ENCODE assay signal across 10 cellular contexts in the genomic region with DNA sequence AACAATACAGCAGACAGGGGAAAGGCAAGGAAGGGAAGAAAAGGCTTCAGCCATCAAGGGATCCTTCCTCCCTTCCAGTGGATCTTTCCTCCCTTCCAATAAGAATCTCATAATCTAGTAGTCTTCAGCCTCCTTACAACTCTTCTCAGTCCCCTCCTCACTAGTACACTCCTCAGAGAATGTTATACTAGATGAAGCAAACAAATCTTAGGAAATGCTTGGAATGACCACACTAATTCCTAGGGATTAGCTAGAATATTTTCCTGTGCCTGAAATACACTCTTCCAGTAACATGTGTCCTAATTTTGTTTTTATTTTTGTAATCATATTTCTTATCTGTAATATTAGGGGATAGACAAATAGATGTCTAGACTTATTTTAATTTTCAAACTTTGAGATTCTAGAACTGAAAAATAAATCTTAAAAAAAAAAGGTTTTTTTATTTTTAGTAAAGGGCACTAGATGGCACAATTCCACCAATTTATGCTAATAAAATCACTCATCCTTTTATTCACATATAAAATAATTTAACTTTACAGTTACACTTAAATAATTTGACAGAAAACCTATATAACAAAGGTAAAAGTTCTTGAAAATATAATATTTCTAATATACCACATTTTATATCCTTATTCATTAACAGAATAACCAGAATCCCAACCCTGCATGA. TPM values are rescaled to one million over a fixed set of nuclear protein-coding genes. Genes with fewer than 3 reads are reported as not detected.
A peak's percentile ranks its signal among the peaks of the same experiment; 100 is the strongest.
DNase-seq lines count a peak whose midpoint lies in the region; ATAC-seq, FAIRE-seq and TF ChIP-seq lines count a peak whose summit lies in the region.
"Had no signal": no experiment of that assay in that cellular context is flagged by ENCODE, and none has a peak within 500 bp of the region (broad histone marks: within the 10 kb centered on the region; RNA-seq: fewer than 3 reads in every experiment).

No MANE protein-coding gene starts in this region.

- H3K4me3 Mint-ChIP-seq in type B pancreatic cell: no peak overlapping the region

- H3K4me3 ChIP-seq in cardiac muscle cell: no peak overlapping the region
- H3K4me3 ChIP-seq in right atrium auricular region: no peak overlapping the region
- no peak overlapping the region for H3K4me3 ChIP-seq in fibroblast of lung (replicated peaks in 1 of 4; ENCODE audit: control extremely low read depth in 1 of 4, insufficient read depth in 1 of 4, low read depth in 3 of 4, low read length in 4 of 4)

- H3K9ac ChIP-seq in fibroblast of lung (ENCODE audit: insufficient read depth, low read length): no peak overlapping the region

- H3K9me3 ChIP-seq in cardiac muscle cell (ENCODE audit: low read depth) (no peaks in the 10 kb centered on the region), right atrium auricular region (no peaks in the 10 kb centered on the region), fibroblast of lung (ENCODE audit: control insufficient read depth, insufficient read depth, low read depth, low read length) (no peaks in the 10 kb centered on the region)

- TF ChIP-seq CTCF in cardiac muscle cell (IDR thresholded peaks at IDR 0.05; ENCODE audit: low read depth, low read length) (peak; percentile 11), right atrium auricular region (IDR thresholded peaks at IDR 0.05) (peak in 1 of 2 donors; percentile 35), fibroblast of lung (conservative IDR thresholded peaks at IDR 0.05 in 1 of 2, IDR thresholded peaks at IDR 0.05 in 1 of 2; ENCODE audit: low read depth in 1 of 2, low read length in 2 of 2) (no peak), type B pancreatic cell (conservative IDR thresholded peaks at IDR 0.05) (peak; percentile 70)

- H3K4me1 Mint-ChIP-seq in type B pancreatic cell (ENCODE audit: unreplicated experiment): peaks cover 3% of the 10 kb centered on the region

- H2AFZ ChIP-seq in fibroblast of lung (ENCODE audit: low read length): no peak overlapping the region

- H3K9me3 Mint-ChIP-seq in type B pancreatic cell: no peaks in the 10 kb centered on the region
- H3K9me3 Mint-ChIP-seq: CD8-positive, alpha-beta memory T cell had no signal

- H3K36me3 Mint-ChIP-seq in type B pancreatic cell: no peaks in the 10 kb centered on the region
- H3K36me3 Mint-ChIP-seq: CD8-positive, alpha-beta memory T cell had no signal

- H4K20me1 ChIP-seq in fibroblast of lung (ENCODE audit: control insufficient read depth, extremely low read depth, insufficient read depth, low read length): no peaks in the 10 kb centered on the region

- H3K27ac Mint-ChIP-seq in type B pancreatic cell: no peak overlapping the region

- no peak for ATAC-seq in HG02970 (IDR thresholded peaks at IDR 0.05; ENCODE audit: low FRiP score, unreplicated experiment)

- H3K4me1 ChIP-seq in cardiac muscle cell (ENCODE audit: low read depth) (no peaks in the 10 kb centered on the region), right atrium auricular region (no peaks in the 10 kb centered on the region), fibroblast of lung (ENCODE audit: control insufficient read depth, extremely low read depth, insufficient read depth, low read length) (no peaks in the 10 kb centered on the region)

- H3K27me3 Mint-ChIP-seq in type B pancreatic cell: peaks cover 7% of the 10 kb centered on the region

- H3K4me2 ChIP-seq in fibroblast of lung (ENCODE audit: extremely low read depth, insufficient read depth, low read length): no peak overlapping the region

- H3K36me3 ChIP-seq in cardiac muscle cell: no peaks in the 10 kb centered on the region
- no peaks in the 10 kb centered on the region for H3K36me3 ChIP-seq in right atrium auricular region
- no peaks in the 10 kb centered on the region for H3K36me3 ChIP-seq in fibroblast of lung (ENCODE audit: control insufficient read depth, insufficient read depth, low read length)

- H3K27ac ChIP-seq in cardiac muscle cell (no peak overlapping the region), right atrium auricular region (no peak overlapping the region), fibroblast of lung (ENCODE audit: insufficient read depth, low read length) (no peak overlapping the region)

- peak; percentile 86 for FAIRE-seq in RCC 7860 (lab: Jason Lieb, UNC)

- DNase-seq in cardiac muscle cell (ENCODE audit: low read depth in 1 of 2, low spot score in 1 of 2) (peak in 1 of 2 donors; percentile 38), right atrium auricular region (ENCODE audit: low spot score) (no peak), RCC 7860 (ENCODE audit: low spot score) (peak; percentile 4), fibroblast of lung (ENCODE audit: low read depth in 2 of 2) (peak; percentile 5 to 46), type B pancreatic cell (ENCODE audit: extremely low spot score, unreplicated experiment) (no peak), SIG-M5 treated with dmso at 0.1 percent for 504 hours (lab: John Stamatoyannopoulos, UW; ENCODE audit: unreplicated experiment) (no peak), NCI-H146 (lab: John Stamatoyannopoulos, UW) (no peak)
- DNase-seq: CD8-positive, alpha-beta memory T cell; nucleus accumbens had no signal

- H3K27me3 ChIP-seq in cardiac muscle cell (no peaks in the 10 kb centered on the region), right atrium auricular region (no peaks in the 10 kb centered on the region), fibroblast of lung (ENCODE audit: control insufficient read depth, insufficient read depth, low read length) (no peaks in the 10 kb centered on the region)

- H3K79me2 ChIP-seq in fibroblast of lung (ENCODE audit: control insufficient read depth, insufficient read depth, low read length): no peaks in the 10 kb centered on the region

RNA-seq across cellular contexts. Expression of a gene that starts 7.0 kb away (rescaled TPM):
- total RNA-seq in cardiac muscle cell (0.30 and 0.81 TPM in 2 replicates), right atrium auricular region (under 1 TPM; 0.37 to 0.71 TPM), fibroblast of lung (under 0.01 and 0.17 TPM in 2 replicates), type B pancreatic cell (ENCODE audit: low replicate concordance) (0.29 and 0.52 TPM in 2 replicates)
- polyA plus RNA-seq in cardiac muscle cell (0.20 and 0.96 TPM in 2 replicates), fibroblast of lung (not detected in 2 replicates)
- polyA plus RNA-seq in fibroblast of lung (2012): not detected in 2 replicates
- polyA minus RNA-seq in fibroblast of lung (ENCODE audit: low replicate concordance): not detected in 2 replicates
- total RNA-seq: CD8-positive, alpha-beta memory T cell had no signal
- polyA plus RNA-seq: CD8-positive, alpha-beta memory T cell had no signal

Comparison
In these comparisons a context has a peak if more than half of its experiments do, and no peak if none do; other contexts are left out.
1. DNase-seq: peak in RCC 7860 (single experiment) and fibroblast of lung (2 of 2); none in right atrium auricular region (single experiment), type B pancreatic cell (single experiment), SIG-M5 treated with dmso at 0.1 percent for 504 hours (single experiment) and NCI-H146 (single experiment).
2. CTCF ChIP-seq: peak in cardiac muscle cell (single experiment) and type B pancreatic cell (single experiment); none in fibroblast of lung (0 of 2).